Comparison of ENCODE assay signal across 1 cellular context in genomic region chr4:17805580-17805979, GRCh38.
TF ChIP-seq lines count a peak whose summit lies in the region.

No MANE protein-coding gene starts in this region.

TF ChIP-seq in GM12878, 131 proteins besides CTCF, POLR2A, EP300 and RAD21:
- TF ChIP-seq RELB (IDR thresholded peaks at IDR 0.05; ENCODE audit: low read depth): no peak
- no peak for TF ChIP-seq PAX8 (IDR thresholded peaks at IDR 0.05)
- TF ChIP-seq EED (IDR thresholded peaks at IDR 0.05; ENCODE audit: low read depth): no peak
- TF ChIP-seq E2F4 (IDR thresholded peaks at IDR 0.05; ENCODE audit: low read depth, low read length): no peak
- no peak for TF ChIP-seq IKZF1 (conservative IDR thresholded peaks at IDR 0.05)
- TF ChIP-seq TARDBP (IDR thresholded peaks at IDR 0.05; ENCODE audit: borderline replicate concordance): no peak
- TF ChIP-seq CBFB (IDR thresholded peaks at IDR 0.05; ENCODE audit: low read depth): no peak
- TF ChIP-seq BCL11A (IDR thresholded peaks at IDR 0.05; ENCODE audit: low read depth, low read length): no peak
- TF ChIP-seq RFX5 (IDR thresholded peaks at IDR 0.05; ENCODE audit: low read depth, low read length): no peak
- TF ChIP-seq KAT2A (conservative IDR thresholded peaks at IDR 0.05; ENCODE audit: control insufficient read depth, low read depth, low read length): no peak
- no peak for TF ChIP-seq SIN3A (IDR thresholded peaks at IDR 0.05; ENCODE audit: low read depth, low read length)
- no peak for TF ChIP-seq TCF12 (IDR thresholded peaks at IDR 0.05; ENCODE audit: low read depth, low read length)
- TF ChIP-seq ZNF217 (IDR thresholded peaks at IDR 0.05): no peak
- TF ChIP-seq PML (IDR thresholded peaks at IDR 0.05; ENCODE audit: low read length): no peak
